1 cellular context compared by ENCODE assay signal in the genomic region with DNA sequence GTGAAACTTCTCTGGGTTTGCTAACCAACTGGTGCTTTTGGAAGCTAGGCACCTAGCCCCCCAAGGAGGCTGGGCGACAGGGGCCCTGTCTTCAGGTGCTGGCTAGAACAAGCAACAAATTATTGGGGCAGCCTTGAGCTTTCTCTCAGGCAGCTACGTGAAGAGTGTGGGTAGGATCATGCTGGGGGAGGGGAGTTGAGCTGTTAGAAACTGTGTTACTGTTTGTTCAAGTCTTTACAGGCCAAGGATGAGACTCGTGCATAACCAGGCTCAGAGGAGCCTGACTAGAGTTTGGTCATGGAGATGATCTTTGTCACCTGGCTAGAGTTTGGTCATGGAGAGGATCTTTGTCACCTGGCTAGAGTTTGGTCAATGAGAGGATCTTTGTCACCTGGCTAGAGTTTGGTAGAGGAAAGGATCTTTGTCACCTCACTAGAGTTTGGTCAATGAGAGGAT.
TF ChIP-seq lines count a peak whose summit lies in the region.

No MANE protein-coding gene starts in this region.

TF ChIP-seq in HepG2, 621 proteins besides CTCF, POLR2A, EP300 and RAD21 (continues in another document):
- TF ChIP-seq ZNF441 (CRISPR knock-in tag; IDR thresholded peaks at IDR 0.05; ENCODE audit: borderline replicate concordance) (no peak), MZF1 (CRISPR knock-in tag; IDR thresholded peaks at IDR 0.05; ENCODE audit: borderline replicate concordance) (no peak), ZBTB7A (CRISPR knock-in tag; IDR thresholded peaks at IDR 0.05) (no peak), MAZ (IDR thresholded peaks at IDR 0.05; ENCODE audit: borderline replicate concordance, low read depth, low read length) (no peak), MAZ (CRISPR knock-in tag; IDR thresholded peaks at IDR 0.05; ENCODE audit: low read depth) (peak; percentile 70; the same call in 1 of the 2 replicates), POGZ (CRISPR knock-in tag; IDR thresholded peaks at IDR 0.05) (0 out of 2 replicates have a peak, but pooled peaks have one; percentile 41), ZNF788 (CRISPR knock-in tag; IDR thresholded peaks at IDR 0.05; ENCODE audit: borderline replicate concordance) (0 out of 2 replicates have a peak, but pooled peaks have one; percentile 48), ELF3 (CRISPR knock-in tag; IDR thresholded peaks at IDR 0.05) (0 out of 2 replicates have a peak, but pooled peaks have one; percentile 13), TARDBP (CRISPR knock-in tag; IDR thresholded peaks at IDR 0.05) (no peak), ZSCAN21 (CRISPR knock-in tag; IDR thresholded peaks at IDR 0.05; ENCODE audit: borderline replicate concordance) (0 out of 2 replicates have a peak, but pooled peaks have one; percentile 49), ZNF496 (CRISPR knock-in tag; IDR thresholded peaks at IDR 0.05; ENCODE audit: insufficient replicate concordance) (no peak), ZNF772 (CRISPR knock-in tag; IDR thresholded peaks at IDR 0.05) (0 out of 2 replicates have a peak, but pooled peaks have one; percentile 28), MIXL1 (CRISPR knock-in tag; IDR thresholded peaks at IDR 0.05) (peak; percentile 40; the same call in 1 of the 2 replicates), ARID5B (CRISPR knock-in tag; IDR thresholded peaks at IDR 0.05) (peak; percentile 34; the same call in 1 of the 2 replicates), ZNF704 (CRISPR knock-in tag; IDR thresholded peaks at IDR 0.05; ENCODE audit: borderline replicate concordance) (no peak), RXRA (CRISPR knock-in tag; IDR thresholded peaks at IDR 0.05) (no peak), ZMYM3 (CRISPR knock-in tag; IDR thresholded peaks at IDR 0.05) (peak; percentile 41), ZNF703 (CRISPR knock-in tag; IDR thresholded peaks at IDR 0.05; ENCODE audit: borderline replicate concordance) (no peak; the same call in 1 of the 2 replicates), TBX2 (CRISPR knock-in tag; IDR thresholded peaks at IDR 0.05; ENCODE audit: borderline replicate concordance) (peak; percentile 68), PRMT3 (CRISPR knock-in tag; IDR thresholded peaks at IDR 0.05; ENCODE audit: borderline replicate concordance, low read depth) (no peak), FIP1L1 (IDR thresholded peaks at IDR 0.05; ENCODE audit: borderline replicate concordance, insufficient read depth, low read depth, low read length) (no peak), ZNF775 (CRISPR knock-in tag; IDR thresholded peaks at IDR 0.05; ENCODE audit: borderline replicate concordance) (no peak), ZMYM2 (CRISPR knock-in tag; IDR thresholded peaks at IDR 0.05) (peak; percentile 80), ZNF567 (CRISPR knock-in tag; IDR thresholded peaks at IDR 0.05; ENCODE audit: borderline replicate concordance) (no peak), ELK4 (CRISPR knock-in tag; IDR thresholded peaks at IDR 0.05; ENCODE audit: borderline replicate concordance) (no peak), ZNF687 (CRISPR knock-in tag; IDR thresholded peaks at IDR 0.05) (peak; percentile 39; the same call in 1 of the 2 replicates), PITX1 (CRISPR knock-in tag; IDR thresholded peaks at IDR 0.05) (peak; percentile 70), GATAD2A (CRISPR knock-in tag; IDR thresholded peaks at IDR 0.05) (peak; percentile 50), ZNF430 (CRISPR knock-in tag; IDR thresholded peaks at IDR 0.05) (peak; percentile 83; the same call in 1 of the 2 replicates)
- TF ChIP-seq, protein P1, sequence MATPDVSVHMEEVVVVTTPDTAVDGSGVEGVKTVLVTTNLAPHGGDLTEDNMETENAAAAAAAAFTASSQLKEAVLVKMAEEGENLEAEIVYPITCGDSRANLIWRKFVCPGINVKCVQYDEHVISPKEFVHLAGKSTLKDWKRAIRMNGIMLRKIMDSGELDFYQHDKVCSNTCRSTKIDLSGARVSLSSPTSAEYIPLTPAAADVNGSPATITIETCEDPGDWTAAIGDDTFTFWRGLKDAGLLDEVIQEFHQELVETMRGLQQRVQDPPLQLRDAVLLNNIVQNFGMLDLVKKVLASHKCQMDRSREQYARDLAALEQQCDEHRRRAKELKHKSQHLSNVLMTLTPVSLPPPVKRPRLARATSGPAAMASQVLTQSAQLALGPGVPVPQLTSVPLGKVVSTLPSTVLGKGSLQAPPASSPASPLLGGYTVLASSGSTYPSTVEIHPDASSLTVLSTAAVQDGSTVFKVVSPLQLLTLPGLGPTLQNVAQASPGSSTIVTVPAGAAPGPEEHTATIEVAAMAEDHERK (CRISPR knock-in tag; IDR thresholded peaks at IDR 0.05; ENCODE audit: low read depth): no peak
- TF ChIP-seq, protein P2, sequence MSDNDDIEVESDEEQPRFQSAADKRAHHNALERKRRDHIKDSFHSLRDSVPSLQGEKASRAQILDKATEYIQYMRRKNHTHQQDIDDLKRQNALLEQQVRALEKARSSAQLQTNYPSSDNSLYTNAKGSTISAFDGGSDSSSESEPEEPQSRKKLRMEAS (IDR thresholded peaks at IDR 0.05): peak; percentile 86
- TF ChIP-seq, protein P3, sequence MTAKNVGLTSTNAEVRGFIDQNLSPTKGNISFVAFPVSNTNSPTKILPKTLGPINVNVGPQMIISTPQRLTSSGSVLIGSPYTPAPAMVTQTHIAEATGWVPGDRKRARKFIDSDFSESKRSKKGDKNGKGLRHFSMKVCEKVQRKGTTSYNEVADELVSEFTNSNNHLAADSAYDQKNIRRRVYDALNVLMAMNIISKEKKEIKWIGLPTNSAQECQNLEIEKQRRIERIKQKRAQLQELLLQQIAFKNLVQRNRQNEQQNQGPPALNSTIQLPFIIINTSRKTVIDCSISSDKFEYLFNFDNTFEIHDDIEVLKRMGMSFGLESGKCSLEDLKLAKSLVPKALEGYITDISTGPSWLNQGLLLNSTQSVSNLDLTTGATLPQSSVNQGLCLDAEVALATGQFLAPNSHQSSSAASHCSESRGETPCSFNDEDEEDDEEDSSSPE (CRISPR knock-in tag; IDR thresholded peaks at IDR 0.05): 0 out of 2 replicates have a peak, but pooled peaks have one; percentile 40
- TF ChIP-seq, protein P4, sequence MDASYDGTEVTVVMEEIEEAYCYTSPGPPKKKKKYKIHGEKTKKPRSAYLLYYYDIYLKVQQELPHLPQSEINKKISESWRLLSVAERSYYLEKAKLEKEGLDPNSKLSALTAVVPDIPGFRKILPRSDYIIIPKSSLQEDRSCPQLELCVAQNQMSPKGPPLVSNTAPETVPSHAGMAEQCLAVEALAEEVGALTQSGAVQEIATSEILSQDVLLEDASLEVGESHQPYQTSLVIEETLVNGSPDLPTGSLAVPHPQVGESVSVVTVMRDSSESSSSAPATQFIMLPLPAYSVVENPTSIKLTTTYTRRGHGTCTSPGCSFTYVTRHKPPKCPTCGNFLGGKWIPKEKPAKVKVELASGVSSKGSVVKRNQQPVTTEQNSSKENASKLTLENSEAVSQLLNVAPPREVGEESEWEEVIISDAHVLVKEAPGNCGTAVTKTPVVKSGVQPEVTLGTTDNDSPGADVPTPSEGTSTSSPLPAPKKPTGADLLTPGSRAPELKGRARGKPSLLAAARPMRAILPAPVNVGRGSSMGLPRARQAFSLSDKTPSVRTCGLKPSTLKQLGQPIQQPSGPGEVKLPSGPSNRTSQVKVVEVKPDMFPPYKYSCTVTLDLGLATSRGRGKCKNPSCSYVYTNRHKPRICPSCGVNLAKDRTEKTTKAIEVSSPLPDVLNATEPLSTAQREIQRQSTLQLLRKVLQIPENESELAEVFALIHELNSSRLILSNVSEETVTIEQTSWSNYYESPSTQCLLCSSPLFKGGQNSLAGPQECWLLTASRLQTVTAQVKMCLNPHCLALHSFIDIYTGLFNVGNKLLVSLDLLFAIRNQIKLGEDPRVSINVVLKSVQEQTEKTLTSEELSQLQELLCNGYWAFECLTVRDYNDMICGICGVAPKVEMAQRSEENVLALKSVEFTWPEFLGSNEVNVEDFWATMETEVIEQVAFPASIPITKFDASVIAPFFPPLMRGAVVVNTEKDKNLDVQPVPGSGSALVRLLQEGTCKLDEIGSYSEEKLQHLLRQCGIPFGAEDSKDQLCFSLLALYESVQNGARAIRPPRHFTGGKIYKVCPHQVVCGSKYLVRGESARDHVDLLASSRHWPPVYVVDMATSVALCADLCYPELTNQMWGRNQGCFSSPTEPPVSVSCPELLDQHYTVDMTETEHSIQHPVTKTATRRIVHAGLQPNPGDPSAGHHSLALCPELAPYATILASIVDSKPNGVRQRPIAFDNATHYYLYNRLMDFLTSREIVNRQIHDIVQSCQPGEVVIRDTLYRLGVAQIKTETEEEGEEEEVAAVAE (CRISPR knock-in tag; IDR thresholded peaks at IDR 0.05; ENCODE audit: borderline replicate concordance): 0 out of 2 replicates have a peak, but pooled peaks have one; percentile 44
- TF ChIP-seq, protein P5, sequence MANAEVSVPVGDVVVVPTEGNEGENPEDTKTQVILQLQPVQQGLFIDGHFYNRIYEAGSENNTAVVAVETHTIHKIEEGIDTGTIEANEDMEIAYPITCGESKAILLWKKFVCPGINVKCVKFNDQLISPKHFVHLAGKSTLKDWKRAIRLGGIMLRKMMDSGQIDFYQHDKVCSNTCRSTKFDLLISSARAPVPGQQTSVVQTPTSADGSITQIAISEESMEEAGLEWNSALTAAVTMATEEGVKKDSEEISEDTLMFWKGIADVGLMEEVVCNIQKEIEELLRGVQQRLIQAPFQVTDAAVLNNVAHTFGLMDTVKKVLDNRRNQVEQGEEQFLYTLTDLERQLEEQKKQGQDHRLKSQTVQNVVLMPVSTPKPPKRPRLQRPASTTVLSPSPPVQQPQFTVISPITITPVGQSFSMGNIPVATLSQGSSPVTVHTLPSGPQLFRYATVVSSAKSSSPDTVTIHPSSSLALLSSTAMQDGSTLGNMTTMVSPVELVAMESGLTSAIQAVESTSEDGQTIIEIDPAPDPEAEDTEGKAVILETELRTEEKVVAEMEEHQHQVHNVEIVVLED (CRISPR knock-in tag; IDR thresholded peaks at IDR 0.05; ENCODE audit: borderline replicate concordance): peak; percentile 47; the same call in 1 of the 2 replicates
